In the genomic region with DNA sequence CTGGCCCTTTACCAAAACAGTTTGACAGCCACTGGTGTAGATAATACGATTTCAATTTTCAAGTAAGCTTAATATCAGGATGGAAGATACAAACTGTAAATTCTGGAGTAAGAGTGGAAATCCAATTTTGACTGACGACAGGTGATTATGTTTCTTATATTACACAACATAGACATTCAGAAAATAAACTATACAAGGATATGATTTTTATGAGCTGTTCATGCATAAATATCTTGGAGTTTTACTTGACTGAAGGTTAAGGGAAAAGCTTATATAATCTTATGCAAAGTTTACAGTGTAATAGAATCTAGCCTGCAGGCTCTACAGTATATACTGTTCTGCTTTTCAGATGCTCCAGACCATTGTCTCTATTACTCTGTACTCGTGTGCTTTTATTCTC, we compare ENCODE assay signal across 34 cellular contexts.
"Had no signal": no experiment of that assay in that cellular context is flagged by ENCODE, and none has a peak within 500 bp of the region (broad histone marks: within the 10 kb centered on the region; RNA-seq: fewer than 3 reads in every experiment).

No MANE protein-coding gene starts in this region.

- H3K9ac ChIP-seq: KMS-11 had no signal

- H3K36me3 ChIP-seq: MG63 had no signal

- H3K4me3 ChIP-seq: MG63 had no signal

- H3K4me2 ChIP-seq: KMS-11 had no signal

- DNase-seq: Karpas-422, Kasumi-1, KG1, MG63, MM.1S, MV-4-11, NCI-H1092, NCI-H1092 treated with DMSO at 0.1 percent for 48 hours, NCI-H1105, NCI-H1105 treated with DMSO at 0.1 percent for 48 hours, NCI-H1417, NCI-H1417 treated with DMSO at 0.1 percent for 48 hours, NCI-H1436, NCI-H1436 treated with DMSO at 0.1 percent for 48 hours, NCI-H146, NCI-H1694, NCI-H1694 treated with DMSO at 0.1 percent for 48 hours, NCI-H187, NCI-H187 treated with DMSO at 0.1 percent for 48 hours, NCI-H1930, NCI-H2029, NCI-H2029 treated with DMSO at 0.1 percent for 48 hours, NCI-H2081, NCI-H2081 treated with DMSO at 0.1 percent for 48 hours, NCI-H2107, NCI-H2171, NCI-H2171 treated with DMSO at 0.1 percent for 48 hours, NCI-H2227 treated with DMSO at 0.1 percent for 48 hours, NCI-H226, NCI-H345, NCI-H446, NCI-H446 treated with DMSO at 0.1 percent for 48 hours, NCI-H510A had no signal

- H3K27ac ChIP-seq: KMS-11 had no signal

- H3K27me3 ChIP-seq: MG63 had no signal

- H3K9me3 ChIP-seq: MG63 had no signal
